27 cellular contexts compared by ENCODE assay signal in the genomic region with DNA sequence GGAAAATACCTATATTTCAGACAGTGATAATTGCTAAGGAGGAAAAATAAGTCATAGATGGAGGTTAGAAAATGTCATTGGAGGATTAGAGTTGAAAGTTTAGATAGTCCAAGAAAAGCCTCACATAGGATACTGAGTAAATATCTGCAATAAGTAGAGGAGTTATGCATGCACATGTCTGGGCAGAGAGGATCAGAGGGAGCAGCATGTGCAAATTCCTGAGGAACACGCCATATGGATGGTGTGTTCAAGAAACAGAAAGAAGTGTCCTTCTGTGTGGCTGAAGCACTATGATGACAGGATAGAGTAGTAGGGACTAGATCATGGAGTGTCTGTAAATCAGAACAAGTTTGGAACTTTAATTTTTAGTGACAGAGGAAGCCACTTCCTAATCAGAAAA. TPM values are rescaled to one million over a fixed set of nuclear protein-coding genes. Genes with fewer than 3 reads are reported as not detected.
"Had no signal": no experiment of that assay in that cellular context is flagged by ENCODE, and none has a peak within 500 bp of the region (broad histone marks: within the 10 kb centered on the region; RNA-seq: fewer than 3 reads in every experiment).

No MANE protein-coding gene starts in this region.

- H3K27me3 Mint-ChIP-seq: stimulated activated naive B cell treated with anti-CD40 and anti-IgM and Interleukin-4, amounts not matched to agents 10 μg/mL and 1 μg/mL and 100 μg/mL, for 72 hours had no signal

- H3K36me3 Mint-ChIP-seq: activated naive CD8-positive, alpha-beta T cell treated with anti-CD3 and anti-CD28 coated beads, Interleukin-2, amount 10 ng/mL, durations not matched to agents 7 days and 5 days; naive B cell; stimulated activated naive B cell treated with anti-CD40 and anti-IgM and Interleukin-4, amounts not matched to agents 10 μg/mL and 1 μg/mL and 100 μg/mL, for 72 hours; WTC11 had no signal

- DNase-seq: activated CD8-positive, alpha-beta memory T cell treated with anti-CD3 and anti-CD28 coated beads for 24 hours; activated CD8-positive, alpha-beta memory T cell treated with anti-CD3 and anti-CD28 coated beads, Interleukin-2, amount 50 U/mL, for 4 hours; activated naive CD4-positive, alpha-beta T cell treated with anti-CD3 and anti-CD28 coated beads for 36 hours; activated naive CD8-positive, alpha-beta T cell treated with anti-CD3 and anti-CD28 coated beads, Interleukin-2, amount 10 ng/mL, durations not matched to agents 7 days and 5 days; activated T-cell treated with anti-CD3 and anti-CD28 coated beads, Interleukin-2, amount 50 U/mL, for 24 hours; amniotic stem cell; erythroblast; foreskin melanocyte; glutamatergic neuron; immature natural killer cell; lower lobe of right lung; mesendoderm; naive B cell; occipital lobe; right lobe of liver; small intestine; stimulated activated CD4-positive, alpha-beta T cell treated with anti-CD3 and anti-CD28 coated beads, Interleukin-2, amount 100 ng/mL, for 48 hours; stimulated activated CD8-positive, alpha-beta memory T cell treated with anti-CD3 and anti-CD28 coated beads, Interleukin-4, amount 100 ng/mL, for 48 hours; stimulated activated naive B cell treated with anti-CD40 and anti-IgM and Interleukin-4, amounts not matched to agents 10 μg/mL and 1 μg/mL and 100 μg/mL, for 72 hours; T1000; transverse colon had no signal

- H3K4me1 ChIP-seq: lower lobe of right lung, right lobe of liver, transverse colon had no signal

- H3K4me3 Mint-ChIP-seq: activated naive CD4-positive, alpha-beta T cell treated with anti-CD3 and anti-CD28 coated beads for 36 hours; activated naive CD8-positive, alpha-beta T cell treated with anti-CD3 and anti-CD28 coated beads, Interleukin-2, amount 10 ng/mL, durations not matched to agents 7 days and 5 days; activated T-cell treated with anti-CD3 and anti-CD28 coated beads, Interleukin-2, amount 50 U/mL, for 24 hours; immature natural killer cell; naive B cell; neural crest cell; stimulated activated naive B cell treated with anti-CD40 and anti-IgM and Interleukin-4, amounts not matched to agents 10 μg/mL and 1 μg/mL and 100 μg/mL, for 72 hours; WTC11 had no signal

- H3K9me3 ChIP-seq: lower lobe of right lung, right lobe of liver, transverse colon had no signal

- H3K27ac ChIP-seq: cardiac muscle cell, hepatocyte, lower lobe of right lung, right lobe of liver, transverse colon had no signal

- H3K4me3 ChIP-seq: cardiac muscle cell, hepatocyte, lower lobe of right lung, right lobe of liver, transverse colon had no signal

- ATAC-seq: left lobe of liver; lower lobe of right lung; right lobe of liver; stimulated activated naive B cell treated with anti-CD40 and anti-IgM and Interleukin-4, amounts not matched to agents 10 μg/mL and 1 μg/mL and 100 μg/mL, for 72 hours; WTC11 had no signal

- H3K27ac Mint-ChIP-seq: activated naive CD4-positive, alpha-beta T cell treated with anti-CD3 and anti-CD28 coated beads for 36 hours; activated naive CD8-positive, alpha-beta T cell treated with anti-CD3 and anti-CD28 coated beads, Interleukin-2, amount 10 ng/mL, durations not matched to agents 7 days and 5 days; activated T-cell treated with anti-CD3 and anti-CD28 coated beads, Interleukin-2, amount 50 U/mL, for 24 hours; activated T-helper 2 cell treated with anti-CD3 and anti-CD28 coated beads, Interferon-gamma antibody, Interleukin-2, Interleukin-4, amounts not matched to agents 10 μg/mL and 5 μg/mL and 100 μg/mL, durations not matched to agents 14 hours and 24 hours and 36 hours; immature natural killer cell; stimulated activated naive B cell treated with anti-CD40 and anti-IgM and Interleukin-4, amounts not matched to agents 10 μg/mL and 1 μg/mL and 100 μg/mL, for 72 hours; WTC11 had no signal

- H3K27me3 ChIP-seq: cardiac muscle cell, hepatocyte, right lobe of liver, transverse colon had no signal

- H3K36me3 ChIP-seq: cardiac muscle cell, lower lobe of right lung, right lobe of liver, transverse colon had no signal

- H3K9me3 Mint-ChIP-seq: activated naive CD4-positive, alpha-beta T cell treated with anti-CD3 and anti-CD28 coated beads for 36 hours; activated naive CD8-positive, alpha-beta T cell treated with anti-CD3 and anti-CD28 coated beads, Interleukin-2, amount 10 ng/mL, durations not matched to agents 7 days and 5 days; activated T-cell treated with anti-CD3 and anti-CD28 coated beads, Interleukin-2, amount 50 U/mL, for 24 hours; activated T-helper 2 cell treated with anti-CD3 and anti-CD28 coated beads, Interferon-gamma antibody, Interleukin-2, Interleukin-4, amounts not matched to agents 10 μg/mL and 5 μg/mL and 100 μg/mL, durations not matched to agents 14 hours and 24 hours and 36 hours; immature natural killer cell; naive B cell; neural crest cell; stimulated activated naive B cell treated with anti-CD40 and anti-IgM and Interleukin-4, amounts not matched to agents 10 μg/mL and 1 μg/mL and 100 μg/mL, for 72 hours; WTC11 had no signal

- H3K4me1 Mint-ChIP-seq: activated naive CD8-positive, alpha-beta T cell treated with anti-CD3 and anti-CD28 coated beads, Interleukin-2, amount 10 ng/mL, durations not matched to agents 7 days and 5 days; immature natural killer cell; naive B cell; neural crest cell; stimulated activated naive B cell treated with anti-CD40 and anti-IgM and Interleukin-4, amounts not matched to agents 10 μg/mL and 1 μg/mL and 100 μg/mL, for 72 hours had no signal

RNA-seq across cellular contexts. Expression of a gene that starts 52.2 kb away (rescaled TPM):
- total RNA-seq: activated naive CD4-positive, alpha-beta T cell treated with anti-CD3 and anti-CD28 coated beads for 36 hours; activated T-helper 2 cell treated with anti-CD3 and anti-CD28 coated beads, Interferon-gamma antibody, Interleukin-2, Interleukin-4, amounts not matched to agents 10 μg/mL and 5 μg/mL and 100 μg/mL, durations not matched to agents 14 hours and 24 hours and 36 hours had no signal
